8 cellular contexts compared by ENCODE assay signal in the genomic region with DNA sequence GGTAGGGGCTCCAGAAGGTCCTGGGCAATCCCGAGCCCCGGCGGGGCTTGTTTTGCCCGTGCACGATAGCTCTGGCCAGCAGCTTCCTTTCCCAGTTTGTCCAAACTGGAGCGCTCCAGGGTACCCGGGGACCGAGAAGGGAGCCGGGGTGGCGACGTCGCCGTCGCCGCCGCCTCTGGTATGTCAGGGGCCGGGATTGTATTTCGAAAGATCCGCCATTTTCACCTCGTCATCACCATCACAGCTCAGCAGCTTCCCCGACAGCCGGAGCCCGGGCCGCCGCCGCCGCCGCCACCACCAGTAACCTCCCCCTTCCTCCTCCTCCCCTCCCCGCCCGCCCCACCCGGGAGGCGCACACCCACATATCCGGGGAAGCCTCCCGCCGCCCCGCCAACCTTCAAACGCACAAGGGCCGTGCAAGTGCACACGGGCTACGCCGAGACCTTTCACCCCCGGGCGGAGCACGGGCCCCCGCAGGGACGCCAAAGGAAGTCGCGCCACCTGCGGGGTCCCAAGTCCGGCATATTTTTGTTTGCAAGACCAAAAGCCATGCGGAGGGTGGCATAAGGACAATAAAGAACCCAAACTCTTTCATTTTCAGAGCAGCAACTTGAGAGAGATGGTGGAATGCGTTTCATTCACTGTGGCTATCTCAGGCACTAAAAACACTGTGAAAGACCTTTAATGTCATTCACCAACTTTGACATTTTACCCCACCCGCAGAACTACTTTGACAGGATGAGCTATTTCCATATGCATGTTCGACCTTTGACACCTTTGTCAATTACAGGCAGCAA. TPM values are rescaled to one million over a fixed set of nuclear protein-coding genes. Genes with fewer than 3 reads are reported as not detected.
A peak's percentile ranks its signal among the peaks of the same experiment; 100 is the strongest.
DNase-seq lines count a peak whose midpoint lies in the region; ATAC-seq and TF ChIP-seq lines count a peak whose summit lies in the region.

A gene (minus strand): TSS at position 302 of the 797 bp plus-strand sequence. CDS start 25,979 bp downstream, outside the sequence.

- TF ChIP-seq POLR2A in prostate gland (IDR thresholded peaks at IDR 0.05), result peak; percentile 21

- no peaks in the 10 kb centered on the region for H3K27me3 ChIP-seq in MG63
- H3K27me3 ChIP-seq in left ventricle myocardium inferior (ENCODE audit: low read depth), result no peaks in the 10 kb centered on the region
- no peaks in the 10 kb centered on the region for H3K27me3 ChIP-seq in prostate gland (replicated peaks; ENCODE audit: insufficient read depth)

- WGBS in prostate gland, result under 1% methylated on average over 45 of the region's 54 CpGs

- peaks cover 49% of the 10 kb centered on the region for H3K4me1 Mint-ChIP-seq in T-helper 17 cell

- H3K27ac Mint-ChIP-seq in T-helper 17 cell, result peak within 1 kb of the TSS; percentile 97

- peaks cover 2% of the 10 kb centered on the region for H3K36me3 Mint-ChIP-seq in T-helper 17 cell (ENCODE audit: low read depth)

- H3K36me3 ChIP-seq in ES-I3 (ENCODE audit: insufficient read depth, low read length) (no peaks in the 10 kb centered on the region), MG63 (no peaks in the 10 kb centered on the region), left ventricle myocardium inferior (no peaks in the 10 kb centered on the region), prostate gland (no peaks in the 10 kb centered on the region)

- no peaks in the 10 kb centered on the region for H3K27me3 Mint-ChIP-seq in T-helper 17 cell

- peak within 1 kb of the TSS; percentile 90 for H3K9ac ChIP-seq in ES-I3 (ENCODE audit: low read depth, low read length)

- TF ChIP-seq CTCF in left ventricle myocardium inferior (IDR thresholded peaks at IDR 0.05; ENCODE audit: borderline replicate concordance) (no peak), prostate gland (IDR thresholded peaks at IDR 0.05) (no peak)

- intact Hi-C loops in left ventricle myocardium inferior (cut with micrococcal nuclease) (no loop called here), prostate gland (cut with DNase I) (loop anchor here (5.0 kb wide), 3 partner anchors 108 to 447 kb away; a partner anchor contains a TSS)

- H3K9me3 ChIP-seq in ES-I3 (ENCODE audit: control insufficient read depth, insufficient read depth, low read length) (no peaks in the 10 kb centered on the region), MG63 (no peaks in the 10 kb centered on the region), T-helper 17 cell (ENCODE audit: control insufficient read depth, low read length, poor library complexity, severe bottlenecking) (no peaks in the 10 kb centered on the region), left ventricle myocardium inferior (replicated peaks) (no peaks in the 10 kb centered on the region), prostate gland (no peaks in the 10 kb centered on the region)

- peak within 1 kb of the TSS; percentile 87 for H3K27ac ChIP-seq in left ventricle myocardium inferior (replicated peaks)
- H3K27ac ChIP-seq in prostate gland, result peak within 1 kb of the TSS; percentile 83 to 86

- H3K4me3 Mint-ChIP-seq in T-helper 17 cell, result peak within 1 kb of the TSS; percentile 98

- ATAC-seq in T-helper 17 cell, result peak; percentile 67

- H3K4me1 ChIP-seq in ES-I3 (ENCODE audit: insufficient read depth, low read length) (peaks cover 3% of the 10 kb centered on the region; the same call in 1 of the 2 replicates), left ventricle myocardium inferior (peaks cover 44% of the 10 kb centered on the region), prostate gland (replicated peaks) (no peaks in the 10 kb centered on the region)

- DNase-seq in GOT3 (lab: John Stamatoyannopoulos, UW), result peak; percentile 32
- peak; percentile 70 for DNase-seq in MG63
- DNase-seq in T-helper 17 cell, result peak; percentile 77 to 86 (median 85)
- DNase-seq in amniotic epithelial cell (ENCODE audit: low read depth), result peak; percentile 65
- peak; percentile 81 for DNase-seq in left ventricle myocardium inferior
- peak; percentile 69 for DNase-seq in prostate gland (ENCODE audit: low spot score)
- DNase-seq in ureter (ENCODE audit: low spot score), result peak; percentile 79

- peak within 1 kb of the TSS; percentile 74 for H3K4me3 ChIP-seq in MG63
- peak within 1 kb of the TSS; percentile 97 for H3K4me3 ChIP-seq in left ventricle myocardium inferior
- peak within 1 kb of the TSS; percentile 62 to 77 for H3K4me3 ChIP-seq in prostate gland

RNA-seq across cellular contexts. Expression of the gene that starts here (rescaled TPM):
- 4.3 and 7.8 TPM in 2 replicates for total RNA-seq in MG63 (2014; rRNA removed; shearing (Covaris generic); ENCODE audit: low replicate concordance)
- total RNA-seq in T-helper 17 cell, result 10 to 100 TPM; 15.2 to 16.8 TPM
- 6.2 TPM for total RNA-seq in left ventricle myocardium inferior
- 10 to 100 TPM in 1 of 2 donors, 1 to 10 TPM in 1; 9.7 to 13.9 TPM for total RNA-seq in prostate gland
- total RNA-seq in ureter, result 11.7 TPM

Comparison
In these comparisons a context has a peak if more than half of its experiments do, and no peak if none do; other contexts are left out.
1. Peak in every context shown above with its lines: DNase-seq, ATAC-seq, H3K4me3 ChIP-seq and H3K27ac ChIP-seq.
2. DNase-seq: peak in every context shown above with its lines; median percentile 85 in T-helper 17 cell; 81 in left ventricle myocardium inferior; 79 in ureter; 70 in MG63; 69 in prostate gland; 65 in amniotic epithelial cell; 32 in GOT3.